12 cellular contexts compared by ENCODE assay signal in the genomic region with DNA sequence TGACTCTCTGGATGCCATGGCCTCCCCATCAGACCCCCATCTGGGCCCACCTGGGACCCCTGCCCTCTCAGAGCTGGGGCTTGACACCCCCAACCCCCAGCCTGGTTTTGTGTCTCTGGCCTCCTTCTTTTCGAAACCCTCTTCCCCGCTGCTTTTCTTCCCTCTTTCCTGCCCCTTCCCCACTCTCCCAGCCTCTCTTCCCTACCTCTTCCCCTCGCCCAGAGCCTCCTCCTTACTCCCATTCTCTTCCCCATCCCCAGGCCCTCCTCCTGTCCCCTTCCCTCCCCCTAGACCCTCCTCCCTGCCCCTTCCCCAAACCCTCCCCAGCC. TPM values are rescaled to one million over a fixed set of nuclear protein-coding genes. Genes with fewer than 3 reads are reported as not detected.
A peak's percentile ranks its signal among the peaks of the same experiment; 100 is the strongest.
DNase-seq lines count a peak whose midpoint lies in the region; ATAC-seq and TF ChIP-seq lines count a peak whose summit lies in the region.
"Had no signal": no experiment of that assay in that cellular context is flagged by ENCODE, and none has a peak within 500 bp of the region (broad histone marks: within the 10 kb centered on the region; RNA-seq: fewer than 3 reads in every experiment).

No MANE protein-coding gene starts in this region.

- H3K9ac ChIP-seq in SK-N-MC (ENCODE audit: insufficient read length) = no peak overlapping the region

- H3K4me3 ChIP-seq in SK-N-MC (peak overlapping the region; percentile 92), epithelial cell of proximal tubule (ENCODE audit: low read depth, low read length) (peak overlapping the region; percentile 96)

- H3K9me3 ChIP-seq in SK-N-MC (ENCODE audit: low read depth, low read length) = no peaks in the 10 kb centered on the region

- peaks cover 48% of the 10 kb centered on the region for H3K4me1 Mint-ChIP-seq in activated T-cell treated with anti-CD3 and anti-CD28 coated beads, Interleukin-2, amount 50 U/mL, for 24 hours (ENCODE audit: low read depth)
- H3K4me1 Mint-ChIP-seq in stimulated activated effector memory CD8-positive, alpha-beta T cell treated with anti-CD3 and anti-CD28 coated beads, Interleukin-12 subunit alpha, Interleukin-12 subunit beta, amount 100 ng/mL, for 72 hours = peaks cover 69% of the 10 kb centered on the region

- no peaks in the 10 kb centered on the region for H3K36me3 Mint-ChIP-seq in activated T-cell treated with anti-CD3 and anti-CD28 coated beads, Interleukin-2, amount 50 U/mL, for 24 hours (ENCODE audit: low read depth)
- peaks cover 64% of the 10 kb centered on the region for H3K36me3 Mint-ChIP-seq in stimulated activated effector memory CD8-positive, alpha-beta T cell treated with anti-CD3 and anti-CD28 coated beads, Interleukin-12 subunit alpha, Interleukin-12 subunit beta, amount 100 ng/mL, for 72 hours

- DNase-seq in activated T-cell treated with anti-CD3 and anti-CD28 coated beads, Interleukin-2, amount 50 U/mL, for 24 hours = no peak
- DNase-seq in activated T-cell treated with anti-CD3 and anti-CD28 coated beads, Interleukin-2, amount 50 U/mL, for 48 hours = no peak
- DNase-seq in SK-N-MC (ENCODE audit: low read depth, low spot score) (no peak), epithelial cell of proximal tubule (ENCODE audit: low read depth) (no peak), NK-92 (lab: John Stamatoyannopoulos, UW; ENCODE audit: unreplicated experiment) (no peak), DMS53 (lab: John Stamatoyannopoulos, UW) (no peak)
- no peak for DNase-seq in stimulated activated effector memory CD8-positive, alpha-beta T cell treated with anti-CD3 and anti-CD28 coated beads, Interleukin-12 subunit alpha, Interleukin-12 subunit beta, amount 100 ng/mL, for 72 hours (ENCODE audit: low spot score in 2 of 2)
- DNase-seq: activated CD8-positive, alpha-beta memory T cell treated with anti-CD3 and anti-CD28 coated beads, Interleukin-2, amount 50 U/mL, for 4 hours; midbrain; NCI-H524 treated with DMSO at 0.1 percent for 48 hours had no signal

- peaks cover 16% of the 10 kb centered on the region for H3K36me3 ChIP-seq in SK-N-MC (ENCODE audit: insufficient read depth, low read length)

- H3K27ac ChIP-seq in SK-N-MC = no peak overlapping the region

- peak overlapping the region; percentile 81 for H3K4me3 Mint-ChIP-seq in activated T-cell treated with anti-CD3 and anti-CD28 coated beads, Interleukin-2, amount 50 U/mL, for 24 hours
- H3K4me3 Mint-ChIP-seq in stimulated activated effector memory CD8-positive, alpha-beta T cell treated with anti-CD3 and anti-CD28 coated beads, Interleukin-12 subunit alpha, Interleukin-12 subunit beta, amount 100 ng/mL, for 72 hours = peak overlapping the region; percentile 79

- H3K27ac Mint-ChIP-seq in activated T-cell treated with anti-CD3 and anti-CD28 coated beads, Interleukin-2, amount 50 U/mL, for 24 hours = peak overlapping the region; percentile 31
- peak overlapping the region; percentile 84 for H3K27ac Mint-ChIP-seq in stimulated activated effector memory CD8-positive, alpha-beta T cell treated with anti-CD3 and anti-CD28 coated beads, Interleukin-12 subunit alpha, Interleukin-12 subunit beta, amount 100 ng/mL, for 72 hours

- no peak for ATAC-seq in stimulated activated effector memory CD8-positive, alpha-beta T cell treated with anti-CD3 and anti-CD28 coated beads, Interleukin-12 subunit alpha, Interleukin-12 subunit beta, amount 100 ng/mL, for 72 hours
- no peak for ATAC-seq in GM21619 (IDR thresholded peaks at IDR 0.05; ENCODE audit: unreplicated experiment)

- peaks cover 39% of the 10 kb centered on the region for H3K27me3 Mint-ChIP-seq in activated T-cell treated with anti-CD3 and anti-CD28 coated beads, Interleukin-2, amount 50 U/mL, for 24 hours

- TF ChIP-seq CTCF in epithelial cell of proximal tubule (conservative IDR thresholded peaks at IDR 0.05; ENCODE audit: low read depth, low read length) = no peak

- no peaks in the 10 kb centered on the region for H3K9me3 Mint-ChIP-seq in activated T-cell treated with anti-CD3 and anti-CD28 coated beads, Interleukin-2, amount 50 U/mL, for 24 hours
- H3K9me3 Mint-ChIP-seq in stimulated activated effector memory CD8-positive, alpha-beta T cell treated with anti-CD3 and anti-CD28 coated beads, Interleukin-12 subunit alpha, Interleukin-12 subunit beta, amount 100 ng/mL, for 72 hours = no peaks in the 10 kb centered on the region

RNA-seq across cellular contexts. Expression of a gene that starts 2.1 kb away (rescaled TPM):
- 12.5 and 18.1 TPM in 2 replicates for total RNA-seq in epithelial cell of proximal tubule

RNA-seq across cellular contexts. Expression of a gene that starts 30.9 kb away (rescaled TPM):
- total RNA-seq in epithelial cell of proximal tubule = 0.72 and 3.1 TPM in 2 replicates

RNA-seq across cellular contexts. Expression of a gene that starts 51.4 kb away (rescaled TPM):
- 0.94 and 4.4 TPM in 2 replicates for total RNA-seq in epithelial cell of proximal tubule
- total RNA-seq: frontal cortex had no signal

RNA-seq across cellular contexts. Expression of a gene that starts 58.0 kb away (rescaled TPM):
- total RNA-seq in epithelial cell of proximal tubule = 6.8 and 9.7 TPM in 2 replicates
- total RNA-seq: frontal cortex had no signal
